25 cellular contexts compared by ENCODE assay signal in genomic region chr15:28996953-28997352, GRCh38.
"Had no signal": no experiment of that assay in that cellular context is flagged by ENCODE, and none has a peak within 500 bp of the region (broad histone marks: within the 10 kb centered on the region; RNA-seq: fewer than 3 reads in every experiment).

No MANE protein-coding gene starts in this region.

- H3K4me1 Mint-ChIP-seq: activated B cell treated with CpG ODN at 0.5 μM for 24 hours had no signal

- H3K27me3 Mint-ChIP-seq: activated B cell treated with CpG ODN at 0.5 μM for 24 hours; activated CD4-positive, alpha-beta T cell treated with anti-CD3 and anti-CD28 coated beads for 36 hours; activated naive CD8-positive, alpha-beta T cell treated with anti-CD3 and anti-CD28 coated beads for 36 hours; dendritic cell treated with granulocyte-macrophage colony-stimulating factor and Interleukin-4, amounts not matched to agents 40 ng/mL and 50 ng/mL, for 4 days; T-helper 17 cell had no signal

- H3K27ac Mint-ChIP-seq: activated B cell treated with CpG ODN at 0.5 μM for 24 hours; activated CD4-positive, alpha-beta T cell treated with anti-CD3 and anti-CD28 coated beads for 36 hours; dendritic cell treated with granulocyte-macrophage colony-stimulating factor and Interleukin-4, amounts not matched to agents 40 ng/mL and 50 ng/mL, for 4 days; nephron; T-helper 17 cell had no signal

- ATAC-seq: activated CD4-positive, alpha-beta T cell treated with anti-CD3 and anti-CD28 coated beads for 36 hours; pancreas; psoas muscle; T-helper 17 cell had no signal

- H2AFZ ChIP-seq: hepatocyte had no signal

- H3K27me3 ChIP-seq: hepatocyte, pancreas, right atrium auricular region, testis, upper lobe of left lung had no signal

- H3K27ac ChIP-seq: hepatocyte, left ventricle myocardium inferior, pancreas, psoas muscle, right atrium auricular region, testis, upper lobe of left lung had no signal

- H3K36me3 ChIP-seq: left ventricle myocardium inferior, pancreas, right atrium auricular region, upper lobe of left lung had no signal

- H3K9me3 ChIP-seq: left ventricle myocardium inferior, pancreas, psoas muscle, right atrium auricular region, testis, upper lobe of left lung had no signal

- H3K4me1 ChIP-seq: pancreas, psoas muscle, upper lobe of left lung had no signal

- DNase-seq: activated B cell treated with CpG ODN at 0.5 μM for 24 hours; activated CD4-positive, alpha-beta T cell treated with anti-CD3 and anti-CD28 coated beads for 36 hours; activated CD4-positive, alpha-beta T cell treated with anti-CD3 and anti-CD28 coated beads, Interleukin-2, amount 50 U/mL, for 4 hours; activated CD8-positive, alpha-beta memory T cell treated with anti-CD3 and anti-CD28 coated beads for 24 hours; activated naive CD4-positive, alpha-beta T cell treated with Interleukin-2 at 50 U/mL for 16 hours; activated naive CD8-positive, alpha-beta T cell treated with anti-CD3 and anti-CD28 coated beads for 36 hours; activated T-cell treated with anti-CD3 and anti-CD28 coated beads, Interleukin-2, amount 50 U/mL, for 48 hours; effector CD8-positive, alpha-beta T cell; foreskin melanocyte; kidney glomerular epithelial cell; left ventricle myocardium inferior; mammary epithelial cell; midbrain; pancreas; psoas muscle; stimulated activated CD4-positive, alpha-beta T cell treated with anti-CD3 and anti-CD28 coated beads, Interleukin-4, amount 100 ng/mL, for 24 hours; stimulated activated naive CD4-positive, alpha-beta T cell treated with Interleukin-2 at 50 U/mL for 16 hours; SW 1271; T-helper 17 cell; testis; upper lobe of left lung had no signal

- H3K4me3 Mint-ChIP-seq: activated B cell treated with CpG ODN at 0.5 μM for 24 hours; activated CD4-positive, alpha-beta T cell treated with anti-CD3 and anti-CD28 coated beads for 36 hours; activated naive CD8-positive, alpha-beta T cell treated with anti-CD3 and anti-CD28 coated beads for 36 hours; dendritic cell treated with granulocyte-macrophage colony-stimulating factor and Interleukin-4, amounts not matched to agents 40 ng/mL and 50 ng/mL, for 4 days; nephron; T-helper 17 cell had no signal

- H3K4me3 ChIP-seq: hepatocyte, left ventricle myocardium inferior, pancreas, psoas muscle, right atrium auricular region, testis, upper lobe of left lung had no signal

- H3K79me2 ChIP-seq: hepatocyte had no signal

- FAIRE-seq: pancreas had no signal

- H3K9me3 Mint-ChIP-seq: activated B cell treated with CpG ODN at 0.5 μM for 24 hours; activated naive CD8-positive, alpha-beta T cell treated with anti-CD3 and anti-CD28 coated beads for 36 hours; dendritic cell treated with granulocyte-macrophage colony-stimulating factor and Interleukin-4, amounts not matched to agents 40 ng/mL and 50 ng/mL, for 4 days had no signal

- H3K4me2 ChIP-seq: hepatocyte had no signal
